In the genomic region with DNA sequence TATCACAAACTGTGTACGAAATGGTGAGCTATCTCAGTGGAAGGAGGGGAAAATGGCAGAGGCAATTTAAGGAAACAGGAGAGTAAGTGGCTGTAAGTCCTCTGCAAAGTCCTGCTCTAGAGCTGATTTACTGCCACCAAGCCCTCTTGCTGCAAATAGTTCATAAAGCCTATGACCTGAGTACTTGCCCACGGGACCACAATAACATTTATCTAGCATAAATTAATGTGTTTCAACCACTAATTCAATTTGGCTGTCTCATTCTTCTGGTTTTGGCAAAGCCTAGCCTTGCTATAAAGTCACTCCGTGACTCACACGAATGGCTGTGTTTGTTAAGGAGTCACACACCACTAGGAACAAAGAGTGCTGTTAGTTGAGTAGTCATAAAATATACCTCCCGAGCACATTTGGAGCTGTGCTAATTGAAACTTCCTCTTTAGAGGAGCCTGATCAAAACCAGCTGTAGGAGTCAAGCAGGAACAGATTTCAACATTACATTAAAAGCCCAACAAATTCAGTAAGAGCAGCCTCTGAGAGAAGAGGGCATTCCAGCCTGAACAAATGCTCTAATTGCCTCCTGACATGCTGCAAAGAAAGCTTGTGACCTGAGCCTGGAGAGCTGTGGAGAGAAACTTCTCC, we compare ENCODE assay signal across 8 cellular contexts.
DNase-seq lines count a peak whose midpoint lies in the region; ATAC-seq lines count a peak whose summit lies in the region.

No MANE protein-coding gene starts in this region.

- ATAC-seq in HG02678 (IDR thresholded peaks at IDR 0.05; ENCODE audit: unreplicated experiment) = no peak

- H3K9me3 Mint-ChIP-seq in immature natural killer cell = peaks cover 0 to 5% (median 0%) of the 10 kb centered on the region in 6 donors

- H3K27ac Mint-ChIP-seq in immature natural killer cell = no peak overlapping the region

- in situ Hi-C loops in T47D (cut with HindIII; ENCODE audit: low pct_unique_long_range_greater_than_20kb, low sequenced_read_pairs) = no loop called here

- no peak overlapping the region for H3K4me3 Mint-ChIP-seq in immature natural killer cell

- H3K36me3 Mint-ChIP-seq in immature natural killer cell = no peaks in the 10 kb centered on the region

- no peaks in the 10 kb centered on the region for H3K4me1 Mint-ChIP-seq in immature natural killer cell

- DNase-seq in H4 (ENCODE audit: low spot score) (peak; percentile 100), NCI-H2227 treated with DMSO at 0.1 percent for 48 hours (lab: John Stamatoyannopoulos, UW) (peak; percentile 72), T47D (ENCODE audit: low read depth in 1 of 2, low spot score in 1 of 2) (peak; percentile 16 to 86), kidney glomerular epithelial cell (lab: John Stamatoyannopoulos, UW) (peak; percentile 91), superior temporal gyrus (ENCODE audit: extremely low spot score) (peak; percentile 96), immature natural killer cell (no peak)
- no peak for DNase-seq in stimulated activated naive CD4-positive, alpha-beta T cell (lab: John Stamatoyannopoulos, UW)

- peaks cover 0 to 3% (median 1%) of the 10 kb centered on the region in 3 donors for H3K27me3 Mint-ChIP-seq in immature natural killer cell (ENCODE audit: low read depth in 3 of 3)

Comparison
In these comparisons a context has a peak if more than half of its experiments do, and no peak if none do; other contexts are left out.
1. DNase-seq: peak in H4 (single experiment), NCI-H2227 treated with DMSO at 0.1 percent for 48 hours (single experiment), T47D (2 of 2), kidney glomerular epithelial cell (single experiment) and superior temporal gyrus (single experiment); none in stimulated activated naive CD4-positive, alpha-beta T cell (0 of 6) and immature natural killer cell (0 of 3).